In genomic region chr1:55718758-55719671, GRCh38 we compare ENCODE assay signal across 9 cellular contexts.
A peak's percentile ranks its signal among the peaks of the same experiment; 100 is the strongest.
DNase-seq lines count a peak whose midpoint lies in the region; ATAC-seq lines count a peak whose summit lies in the region.
"Had no signal": no experiment of that assay in that cellular context is flagged by ENCODE, and none has a peak within 500 bp of the region (broad histone marks: within the 10 kb centered on the region; RNA-seq: fewer than 3 reads in every experiment).

No MANE protein-coding gene starts in this region.

- H3K9me3 ChIP-seq in MG63 = 0 out of 2 replicates have a peak, but pooled peaks cover 3% of the 10 kb centered on the region

- H3K27me3 ChIP-seq in MG63 = no peaks in the 10 kb centered on the region

- ATAC-seq in HG03159 (IDR thresholded peaks at IDR 0.05; ENCODE audit: unreplicated experiment) = no peak
- ATAC-seq in HG02798 (IDR thresholded peaks at IDR 0.05; ENCODE audit: poor library complexity, unreplicated experiment) = no peak

- DNase-seq in A172 (ENCODE audit: low spot score) = peak; percentile 96
- peak; percentile 95 for DNase-seq in MG63
- peak; percentile 64 for DNase-seq in epidermal melanocyte (ENCODE audit: insufficient read length, low spot score)
- DNase-seq in mucosa of gallbladder (ENCODE audit: low spot score) = peak; percentile 60
- DNase-seq in SK-N-DZ (ENCODE audit: low spot score) = no peak
- DNase-seq in Ammon's horn (ENCODE audit: low spot score) = no peak
- DNase-seq: effector CD4-positive, alpha-beta T cell had no signal

- no peaks in the 10 kb centered on the region for H3K36me3 ChIP-seq in MG63

- no peak overlapping the region for H3K4me3 ChIP-seq in MG63

Comparison
In these comparisons a context has a peak if more than half of its experiments do, and no peak if none do; other contexts are left out.
1. DNase-seq: peak in A172 (single experiment), MG63 (single experiment), epidermal melanocyte (single experiment) and mucosa of gallbladder (single experiment); none in SK-N-DZ (single experiment) and Ammon's horn (single experiment).